18 cellular contexts compared by ENCODE assay signal in genomic region chr10:93493162-93493561, GRCh38.
"Had no signal": no experiment of that assay in that cellular context is flagged by ENCODE, and none has a peak within 500 bp of the region (broad histone marks: within the 10 kb centered on the region; RNA-seq: fewer than 3 reads in every experiment).

No MANE protein-coding gene starts in this region.

- H3K9me3 ChIP-seq: gastrocnemius medialis, left ventricle myocardium inferior, mucosa of descending colon, right atrium auricular region, transverse colon had no signal

- DNase-seq: activated CD4-positive, alpha-beta T cell treated with anti-CD3 and anti-CD28 coated beads, Interleukin-2, amount 50 U/mL, for 1 hour; activated CD8-positive, alpha-beta memory T cell treated with anti-CD3 and anti-CD28 coated beads for 24 hours; activated naive CD8-positive, alpha-beta T cell treated with anti-CD3 and anti-CD28 coated beads, Interleukin-2, amount 50 U/mL, for 24 hours; aorta; erythroblast; gastrocnemius medialis; left ventricle myocardium inferior; mucosa of descending colon; naive thymus-derived CD4-positive, alpha-beta T cell; occipital lobe; small intestine; stimulated activated CD4-positive, alpha-beta T cell treated with anti-CD3 and anti-CD28 coated beads, Interleukin-4, amount 100 ng/mL, for 4 hours; stimulated activated CD8-positive, alpha-beta memory T cell treated with anti-CD3 and anti-CD28 coated beads, Interleukin-4, amount 100 ng/mL, for 48 hours; stimulated activated naive CD8-positive, alpha-beta T cell treated with anti-CD3 and anti-CD28 coated beads, Interleukin-15, Interleukin-2, amounts not matched to agents 100 U/mL and 50 U/mL, for 24 hours; transverse colon had no signal

- H3K27me3 ChIP-seq: right atrium auricular region, transverse colon had no signal

- ATAC-seq: activated naive CD8-positive, alpha-beta T cell treated with anti-CD3 and anti-CD28 coated beads, Interleukin-2, amount 50 U/mL, for 24 hours; gastrocnemius medialis; mucosa of descending colon; naive thymus-derived CD4-positive, alpha-beta T cell; stimulated activated naive CD8-positive, alpha-beta T cell treated with anti-CD3 and anti-CD28 coated beads, Interleukin-15, Interleukin-2, amounts not matched to agents 100 U/mL and 50 U/mL, for 24 hours had no signal

- H3K27ac Mint-ChIP-seq: activated naive CD8-positive, alpha-beta T cell treated with anti-CD3 and anti-CD28 coated beads, Interleukin-2, amount 50 U/mL, for 24 hours; activated T-helper 1 cell treated with anti-CD3 and anti-CD28 coated beads, Interleukin-12 subunit alpha, Interleukin-12 subunit beta, Interleukin-2, Interleukin-4 antibody, amounts not matched to agents 30 ng/mL and 10 ng/mL and 1 ng/mL, durations not matched to agents 14 hours and 24 hours and 36 hours; naive thymus-derived CD4-positive, alpha-beta T cell; T-helper 2 cell treated with Interferon-gamma antibody and Interleukin-4, amounts not matched to agents 5 μg/mL and 100 μg/mL, for 36 hours had no signal

- H3K4me3 Mint-ChIP-seq: activated naive CD8-positive, alpha-beta T cell treated with anti-CD3 and anti-CD28 coated beads, Interleukin-2, amount 50 U/mL, for 24 hours; activated T-helper 1 cell treated with anti-CD3 and anti-CD28 coated beads, Interleukin-12 subunit alpha, Interleukin-12 subunit beta, Interleukin-2, Interleukin-4 antibody, amounts not matched to agents 30 ng/mL and 10 ng/mL and 1 ng/mL, durations not matched to agents 14 hours and 24 hours and 36 hours; naive thymus-derived CD4-positive, alpha-beta T cell; T-helper 2 cell treated with Interferon-gamma antibody and Interleukin-4, amounts not matched to agents 5 μg/mL and 100 μg/mL, for 36 hours had no signal

- H3K4me3 ChIP-seq: gastrocnemius medialis, left ventricle myocardium inferior, mucosa of descending colon, right atrium auricular region, transverse colon had no signal

- H3K9me3 Mint-ChIP-seq: activated naive CD8-positive, alpha-beta T cell treated with anti-CD3 and anti-CD28 coated beads, Interleukin-2, amount 50 U/mL, for 24 hours; activated T-helper 1 cell treated with anti-CD3 and anti-CD28 coated beads, Interleukin-12 subunit alpha, Interleukin-12 subunit beta, Interleukin-2, Interleukin-4 antibody, amounts not matched to agents 30 ng/mL and 10 ng/mL and 1 ng/mL, durations not matched to agents 14 hours and 24 hours and 36 hours; T-helper 2 cell treated with Interferon-gamma antibody and Interleukin-4, amounts not matched to agents 5 μg/mL and 100 μg/mL, for 36 hours had no signal

- H3K36me3 ChIP-seq: gastrocnemius medialis, left ventricle myocardium inferior, right atrium auricular region, transverse colon had no signal
